Comparison of ENCODE assay signal across 19 cellular contexts in genomic region chr16:62711797-62712196, GRCh38.
A peak's percentile ranks its signal among the peaks of the same experiment; 100 is the strongest.
DNase-seq lines count a peak whose midpoint lies in the region; ATAC-seq, FAIRE-seq and TF ChIP-seq lines count a peak whose summit lies in the region.
"Had no signal": no experiment of that assay in that cellular context is flagged by ENCODE, and none has a peak within 500 bp of the region (broad histone marks: within the 10 kb centered on the region; RNA-seq: fewer than 3 reads in every experiment).

No MANE protein-coding gene starts in this region.

- H3K36me3 ChIP-seq in H1 (ENCODE audit: control insufficient read depth in 2 of 4, insufficient read depth in 4 of 4, low read length in 3 of 4), result no peaks in the 10 kb centered on the region

- H3K14ac ChIP-seq in H1 (ENCODE audit: insufficient read length), result no peak overlapping the region

- no peak overlapping the region for H4K8ac ChIP-seq in H1 (ENCODE audit: extremely low read depth, insufficient read depth, low read length)

- H3K36me3 Mint-ChIP-seq in type B pancreatic cell, result no peaks in the 10 kb centered on the region
- peaks cover 0 to 10% (median 0%) of the 10 kb centered on the region in 3 donors for H3K36me3 Mint-ChIP-seq in naive thymus-derived CD8-positive, alpha-beta T cell

- no peak for TF ChIP-seq EP300 in H1 (IDR thresholded peaks at IDR 0.05; ENCODE audit: borderline replicate concordance in 1 of 2, low read depth in 2 of 2, low read length in 2 of 2)

- H3K27ac Mint-ChIP-seq in type B pancreatic cell, result no peak overlapping the region
- H3K27ac Mint-ChIP-seq in naive thymus-derived CD8-positive, alpha-beta T cell, result no peak overlapping the region

- peak; percentile 27 for DNase-seq in NCI-H82 (lab: John Stamatoyannopoulos, UW)
- no peak for DNase-seq in NCI-H82 treated with DMSO at 0.1 percent for 48 hours (lab: John Stamatoyannopoulos, UW; ENCODE audit: unreplicated experiment)
- peak; percentile 18 for DNase-seq in HT-29 (ENCODE audit: low spot score)
- peak; percentile 13 to 51 for DNase-seq in H1 (ENCODE audit: low read depth in 1 of 2, low spot score in 2 of 2)
- DNase-seq in type B pancreatic cell (ENCODE audit: extremely low spot score, unreplicated experiment), result no peak
- DNase-seq in RWPE1 (ENCODE audit: low spot score), result no peak
- DNase-seq in naive thymus-derived CD8-positive, alpha-beta T cell, result no peak
- DNase-seq: C1 segment of cervical spinal cord, DMS79, KBM-7, MV-4-11, NCI-H1436 treated with DMSO at 0.1 percent for 48 hours, NCI-H2029 treated with DMSO at 0.1 percent for 48 hours, NCI-H748 treated with DMSO at 0.1 percent for 48 hours, T-helper 1 cell had no signal

- no peak overlapping the region for H3K4me3 ChIP-seq in H1 (ENCODE audit: extremely low read depth in 1 of 4, insufficient read depth in 2 of 4, low read depth in 3 of 4, low read length in 4 of 4)

- H2BK5ac ChIP-seq in H1 (ENCODE audit: low read depth, low read length), result no peak overlapping the region

- H3K4me2 ChIP-seq in H1 (ENCODE audit: insufficient read depth in 1 of 2, low read depth in 2 of 2, low read length in 2 of 2), result no peak overlapping the region

- H4K20me1 ChIP-seq in H1 (replicated peaks in 1 of 2; ENCODE audit: control insufficient read depth in 1 of 2, insufficient read depth in 2 of 2, low read length in 2 of 2), result no peaks in the 10 kb centered on the region

- H3K18ac ChIP-seq in H1 (ENCODE audit: extremely low read depth, low read length), result no peak overlapping the region

- H3K4me1 Mint-ChIP-seq in type B pancreatic cell (ENCODE audit: unreplicated experiment), result no peaks in the 10 kb centered on the region
- no peaks in the 10 kb centered on the region for H3K4me1 Mint-ChIP-seq in naive thymus-derived CD8-positive, alpha-beta T cell

- no peaks in the 10 kb centered on the region for H3K9me3 ChIP-seq in H1 (ENCODE audit: insufficient read depth in 2 of 2, low read depth in 1 of 2, low read length in 1 of 2)

- H3K9me3 Mint-ChIP-seq in type B pancreatic cell, result no peaks in the 10 kb centered on the region
- H3K9me3 Mint-ChIP-seq in naive thymus-derived CD8-positive, alpha-beta T cell, result peaks cover 5 to 37% (median 23%) of the 10 kb centered on the region in 9 donors

- H3K4me3 Mint-ChIP-seq in type B pancreatic cell, result no peak overlapping the region
- no peak overlapping the region for H3K4me3 Mint-ChIP-seq in naive thymus-derived CD8-positive, alpha-beta T cell

- H3K23me2 ChIP-seq in H1 (ENCODE audit: low read depth, low read length), result no peaks in the 10 kb centered on the region

- no peak overlapping the region for H2BK20ac ChIP-seq in H1 (ENCODE audit: low read length)

- TF ChIP-seq RAD21 in H1 (IDR thresholded peaks at IDR 0.05 in 1 of 2, conservative IDR thresholded peaks at IDR 0.05 in 1 of 2; ENCODE audit: low read depth in 2 of 2, low read length in 2 of 2), result peak; percentile 49 to 60

- no peak overlapping the region for H3K56ac ChIP-seq in H1 (replicated peaks; ENCODE audit: insufficient read length, low read depth, low read length)

- TF ChIP-seq CTCF in H1 (IDR thresholded peaks at IDR 0.05; ENCODE audit: control extremely low read depth in 1 of 3, insufficient read depth in 1 of 3, low read depth in 1 of 3, low read length in 3 of 3), result peak; percentile 46 to 57 (median 50)
- TF ChIP-seq CTCF in type B pancreatic cell (conservative IDR thresholded peaks at IDR 0.05), result peak; percentile 21
- no peak for TF ChIP-seq CTCF in RWPE1 (conservative IDR thresholded peaks at IDR 0.05; ENCODE audit: low read depth)

- no peak for ATAC-seq in GM18873 (IDR thresholded peaks at IDR 0.05; ENCODE audit: low FRiP score, unreplicated experiment)
- no peak for ATAC-seq in naive thymus-derived CD8-positive, alpha-beta T cell
- ATAC-seq: Right ventricle myocardium inferior had no signal

- H3K79me1 ChIP-seq in H1 (ENCODE audit: low read depth, low read length), result no peaks in the 10 kb centered on the region

- peak; percentile 48 for FAIRE-seq in H1 (lab: Jason Lieb, UNC)
- FAIRE-seq: H54 had no signal

- H3K27me3 Mint-ChIP-seq in type B pancreatic cell, result no peaks in the 10 kb centered on the region
- H3K27me3 Mint-ChIP-seq in naive thymus-derived CD8-positive, alpha-beta T cell, result no peaks in the 10 kb centered on the region

- H2BK120ac ChIP-seq in H1 (replicated peaks; ENCODE audit: low read depth, low read length), result no peak overlapping the region

- no peak overlapping the region for H2AK5ac ChIP-seq in H1 (ENCODE audit: low read depth, low read length)

- no peak for TF ChIP-seq POLR2A in H1 (IDR thresholded peaks at IDR 0.05; ENCODE audit: control extremely low read depth in 1 of 2, low read depth in 2 of 2, low read length in 2 of 2)

- no peak overlapping the region for H2BK12ac ChIP-seq in H1 (ENCODE audit: low read depth, low read length)

- no peak overlapping the region; the same call in 1 of the 2 replicates for H2AFZ ChIP-seq in H1 (ENCODE audit: low read length)

- H4K91ac ChIP-seq in H1 (replicated peaks; ENCODE audit: insufficient read length, low read length), result no peak overlapping the region

- no peaks in the 10 kb centered on the region for H3K4me1 ChIP-seq in H1 (replicated peaks in 1 of 4; ENCODE audit: control insufficient read depth in 3 of 4, insufficient read depth in 4 of 4, low read length in 3 of 4)

- H3K23ac ChIP-seq in H1 (ENCODE audit: insufficient read length), result no peak overlapping the region

- H4K5ac ChIP-seq in H1 (ENCODE audit: insufficient read length, low read depth, low read length), result no peak overlapping the region

- H3K79me2 ChIP-seq in H1 (ENCODE audit: control insufficient read depth in 1 of 2, insufficient read depth in 2 of 2, low read length in 2 of 2), result no peaks in the 10 kb centered on the region

- H3K4ac ChIP-seq in H1 (replicated peaks; ENCODE audit: insufficient read length, low read depth, low read length), result no peak overlapping the region

- no peak overlapping the region for H3K9ac ChIP-seq in H1 (replicated peaks in 1 of 4; ENCODE audit: extremely low read depth in 1 of 4, low read depth in 3 of 4, low read length in 3 of 4)

- CTCF ChIA-PET in H1 (lab: Charles Lee; ENCODE audit: partially characterized antibody), result interaction anchor here (0.6 to 3.5 kb wide), 15 partner anchors 11 to 689 kb away, joined by 3 to 18 read pairs (median 4); no protein-coding TSS in a partner anchor
- CTCF ChIA-PET in RWPE1 (lab: Yijun Ruan, JAX), result no interaction called here

- no peak overlapping the region for H2BK15ac ChIP-seq in H1 (ENCODE audit: low read length)

- no peaks in the 10 kb centered on the region for H3K27me3 ChIP-seq in H1 (replicated peaks in 1 of 4; ENCODE audit: control insufficient read depth in 3 of 4, extremely low read depth in 1 of 4, insufficient read depth in 3 of 4, low read length in 3 of 4)

- POLR2A ChIA-PET in H1 (lab: Charles Lee; ENCODE audit: partially characterized antibody) (no interaction called here), RWPE1 (lab: Yijun Ruan, JAX; ENCODE audit: low non-redundant PET) (no interaction called here)
- POLR2A ChIA-PET in naive thymus-derived CD8-positive, alpha-beta T cell (lab: Charles Lee), result no interaction called here

- no peak overlapping the region for H3K27ac ChIP-seq in H1 (ENCODE audit: low read depth, low read length)
- H3K27ac ChIP-seq in RWPE1, result no peak overlapping the region
- H3K27ac ChIP-seq: HL-60 had no signal

- WGBS in H1 (ENCODE audit: extremely low coverage in 1 of 2, insufficient coverage in 1 of 2, insufficient read length in 1 of 2, insufficient replicate concordance in 2 of 2, low coverage in 1 of 2, low lambda C conversion rate in 2 of 2, missing lambda C conversion rate in 1 of 2), 2 experiments, result 92% methylated on average over 6 of the region's 8 CpGs; no CpG with 5 or more reads in 1 of the 2 experiments

TF ChIP-seq in H1, 55 proteins besides CTCF, POLR2A, EP300 and RAD21:
- no peak for TF ChIP-seq SIN3A (conservative IDR thresholded peaks at IDR 0.05 in 1 of 2, IDR thresholded peaks at IDR 0.05 in 1 of 2; ENCODE audit: low read depth in 1 of 2, low read length in 2 of 2)
- TF ChIP-seq CTBP2 (IDR thresholded peaks at IDR 0.05; ENCODE audit: borderline replicate concordance, insufficient read depth, insufficient read length, low read length), result no peak
- no peak for TF ChIP-seq NRF1 (IDR thresholded peaks at IDR 0.05; ENCODE audit: low read depth, low read length)

Comparison
In these comparisons a context has a peak if more than half of its experiments do, and no peak if none do; other contexts are left out.
1. DNase-seq: peak in NCI-H82 (single experiment), HT-29 (single experiment) and H1 (2 of 2); none in NCI-H82 treated with DMSO at 0.1 percent for 48 hours (single experiment), type B pancreatic cell (single experiment), RWPE1 (single experiment) and naive thymus-derived CD8-positive, alpha-beta T cell (0 of 10).